8 cellular contexts compared by ENCODE assay signal in genomic region chr5:138138949-138139775, GRCh38. TPM values are rescaled to one million over a fixed set of nuclear protein-coding genes. Genes with fewer than 3 reads are reported as not detected.
DNase-seq lines count a peak whose midpoint lies in the region; ATAC-seq, FAIRE-seq and TF ChIP-seq lines count a peak whose summit lies in the region.

Gene NME5, minus strand, starts transcription at chr5:138139428. Its CDS starts 648 bp downstream, at chr5:138138780.

- DNase-seq in GM12891 (ENCODE audit: insufficient read length, low spot score) (peak; percentile 56), NCI-H146 (lab: John Stamatoyannopoulos, UW) (peak; percentile 79), MCF 10A (ENCODE audit: unreplicated experiment) (no peak), sciatic nerve (ENCODE audit: low spot score) (peak; percentile 69), T-helper 1 cell (no peak)

- no peaks in the 10 kb centered on the region for H3K36me3 Mint-ChIP-seq in MCF 10A (ENCODE audit: insufficient read depth, unreplicated experiment)

- peak within 1 kb of the TSS; percentile 60 for H3K4me3 ChIP-seq in iPS-11a (ENCODE audit: low read depth, low read length)

- TF ChIP-seq POLR2A in GM12891 (IDR thresholded peaks at IDR 0.05; ENCODE audit: low read depth, low read length) = no peak

- H3K27me3 Mint-ChIP-seq in MCF 10A (ENCODE audit: insufficient read depth, unreplicated experiment) = no peaks in the 10 kb centered on the region

- TF ChIP-seq CTCF in MCF 10A (IDR thresholded peaks at IDR 0.05; ENCODE audit: unreplicated experiment) = no peak

- H3K4me3 Mint-ChIP-seq in MCF 10A (ENCODE audit: unreplicated experiment) = peak within 1 kb of the TSS; percentile 21

- no peak within 1 kb of the TSS for H3K27ac Mint-ChIP-seq in MCF 10A (ENCODE audit: low read depth, unreplicated experiment)

- CTCF ChIA-PET in MCF 10A (lab: Yijun Ruan, JAX) = interaction anchor here (0.6 to 7.3 kb wide), 7 partner anchors 12 to 496 kb away, joined by 3 to 46 read pairs (median 3); no protein-coding TSS in a partner anchor

- POLR2A ChIA-PET in MCF 10A (lab: Yijun Ruan, JAX) = interaction anchor here (0.9 to 2.1 kb wide), 5 partner anchors 10 to 386 kb away, joined by 3 to 8 read pairs (median 4); partner anchors contain the start of genes BRD8, FAM13B and WNT8A

- intact Hi-C loops in MCF 10A (cut with micrococcal nuclease) = no loop called here
- intact Hi-C loops in sciatic nerve (cut with DNase I) = loop anchor here (10.0 kb wide), 2 partner anchors 54 to 354 kb away; partner anchors contain the start of gene WNT8A

- peak; percentile 95 for FAIRE-seq in GM12891 (lab: Jason Lieb, UNC)

- H3K4me1 Mint-ChIP-seq in MCF 10A (ENCODE audit: insufficient read depth, unreplicated experiment) = no peaks in the 10 kb centered on the region

- BruUV-seq in MCF 10A (replicated peaks; lab: Mats Ljungman, UMichigan) = no TSS peak

- peak; percentile 81 for ATAC-seq in sciatic nerve
- ATAC-seq in HG03342 (IDR thresholded peaks at IDR 0.05; ENCODE audit: unreplicated experiment) = no peak
- no peak for ATAC-seq in HG03457 (IDR thresholded peaks at IDR 0.05; ENCODE audit: unreplicated experiment)

- H3K9me3 Mint-ChIP-seq in MCF 10A (ENCODE audit: unreplicated experiment) = no peaks in the 10 kb centered on the region

TF ChIP-seq in GM12891, 5 proteins besides CTCF, POLR2A, EP300 and RAD21:
- TF ChIP-seq PAX5 (IDR thresholded peaks at IDR 0.05; ENCODE audit: insufficient read depth, low read length, severe bottlenecking) (no peak), POU2F2 (IDR thresholded peaks at IDR 0.05; ENCODE audit: low read depth, low read length) (0 out of 2 replicates have a peak, but pooled peaks have one; percentile 32)

RNA-seq across cellular contexts. Expression of gene NME5, which starts in this region (rescaled TPM):
- polyA plus RNA-seq in GM12891 (2012; ENCODE audit: low read depth, missing spikeins) = 0.63 TPM
- total RNA-seq in MCF 10A (2022) = 1.0 TPM in 1 of 2 replicates, not detected in the other
- 3.7 TPM for total RNA-seq in sciatic nerve

Comparison
In these comparisons a context has a peak if more than half of its experiments do, and no peak if none do; other contexts are left out.
1. DNase-seq: peak in GM12891 (single experiment), NCI-H146 (single experiment) and sciatic nerve (single experiment); none in MCF 10A (single experiment) and T-helper 1 cell (0 of 5).